ENCODE assay signal across 13 cellular contexts in the genomic region with DNA sequence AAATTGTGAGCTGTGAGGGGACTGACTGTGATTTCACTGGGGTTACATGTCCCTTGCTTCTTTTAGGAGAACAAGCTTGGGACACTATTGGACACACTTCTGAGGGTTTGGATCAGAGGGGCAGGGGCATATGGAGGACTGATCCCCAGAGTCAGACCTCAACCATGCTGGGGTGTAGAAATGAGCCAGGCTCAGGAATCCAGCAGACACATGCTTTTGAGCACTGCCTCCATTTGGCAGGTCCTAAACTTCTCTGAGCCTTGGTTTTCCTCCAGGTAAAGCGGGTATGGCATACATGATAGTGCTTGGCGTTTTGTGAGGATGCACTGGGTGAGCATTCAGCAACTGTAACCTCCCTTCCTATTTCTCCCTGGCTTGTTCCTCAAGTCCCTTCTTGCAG.
DNase-seq lines count a peak whose midpoint lies in the region; ATAC-seq and TF ChIP-seq lines count a peak whose summit lies in the region.
"Had no signal": no experiment of that assay in that cellular context is flagged by ENCODE, and none has a peak within 500 bp of the region (broad histone marks: within the 10 kb centered on the region; RNA-seq: fewer than 3 reads in every experiment).

No MANE protein-coding gene starts in this region.

- H4K5ac ChIP-seq in mesendoderm (ENCODE audit: low read length), result no peak overlapping the region

- no peaks in the 10 kb centered on the region for H3K27me3 Mint-ChIP-seq in chondrocyte (ENCODE audit: low read depth)
- H3K27me3 Mint-ChIP-seq in activated CD4-positive, alpha-beta T cell treated with anti-CD3 and anti-CD28 coated beads for 36 hours, result no peaks in the 10 kb centered on the region

- H3K79me2 ChIP-seq in mesendoderm (ENCODE audit: control insufficient read depth, insufficient read depth, low read length), result no peaks in the 10 kb centered on the region

- H3K9me3 Mint-ChIP-seq in chondrocyte (ENCODE audit: low read depth), result no peaks in the 10 kb centered on the region
- no peaks in the 10 kb centered on the region for H3K9me3 Mint-ChIP-seq in activated CD4-positive, alpha-beta T cell treated with anti-CD3 and anti-CD28 coated beads for 36 hours (ENCODE audit: low read depth)
- H3K9me3 Mint-ChIP-seq: activated B cell treated with CpG ODN at 0.5 μM for 24 hours had no signal

- peak overlapping the region; percentile 38 for H3K56ac ChIP-seq in mesendoderm (ENCODE audit: low read length)

- DNase-seq in chondrocyte (ENCODE audit: low spot score) (no peak), mesendoderm (no peak), testis (no peak), NCI-H146 (lab: John Stamatoyannopoulos, UW) (no peak), omental fat pad (ENCODE audit: low spot score) (no peak)
- no peak for DNase-seq in activated CD4-positive, alpha-beta T cell treated with anti-CD3 and anti-CD28 coated beads for 36 hours
- no peak for DNase-seq in central memory CD4-positive, alpha-beta T cell
- DNase-seq: activated B cell treated with CpG ODN at 0.5 μM for 24 hours, NCI-H2029 treated with DMSO at 0.1 percent for 48 hours, posterior cingulate gyrus had no signal

- H2BK15ac ChIP-seq in mesendoderm (replicated peaks; ENCODE audit: low read depth), result no peak overlapping the region

- H3K4me3 ChIP-seq in HUES64 (ENCODE audit: low read length) (no peak overlapping the region), mesendoderm (ENCODE audit: low read length) (no peak overlapping the region), testis (no peak overlapping the region)
- H3K4me3 ChIP-seq: BLaER1 treated with 17β-estradiol and CSF1 and Interleukin-3, amounts not matched to agents 10 nM and 100 nM; MG63 had no signal

- H3K18ac ChIP-seq in mesendoderm (ENCODE audit: low read length), result no peak overlapping the region

- TF ChIP-seq POLR2A in testis (IDR thresholded peaks at IDR 0.05), result no peak

- H3K9ac ChIP-seq in HUES64 (ENCODE audit: low read depth, low read length) (peak overlapping the region; percentile 4; the same call in 1 of the 2 replicates), mesendoderm (ENCODE audit: low read length) (no peak overlapping the region)
- H3K9ac ChIP-seq: BLaER1 treated with 17β-estradiol and CSF1 and Interleukin-3, amounts not matched to agents 10 nM and 100 nM had no signal

- CTCF ChIA-PET in activated CD4-positive, alpha-beta T cell treated with anti-CD3 and anti-CD28 coated beads for 36 hours (lab: Charles Lee), result interaction anchor here (0.6 kb wide), 1 partner anchor 339 kb away, joined by 4 read pairs; no protein-coding TSS in a partner anchor

- H4K8ac ChIP-seq in mesendoderm (ENCODE audit: low read depth, low read length), result no peak overlapping the region

- H3K79me1 ChIP-seq in mesendoderm (ENCODE audit: low read length), result no peaks in the 10 kb centered on the region

- no peak overlapping the region for H3K4me2 ChIP-seq in mesendoderm (ENCODE audit: low read length)

- intact Hi-C loops in testis (cut with DNase I; ENCODE audit: low total_unique reads), result loop anchor here (10.0 kb wide), 1 partner anchor 82 kb away; no protein-coding TSS in a partner anchor
- intact Hi-C loops in activated CD4-positive, alpha-beta T cell treated with anti-CD3 and anti-CD28 coated beads for 36 hours (cut with DNase I, micrococcal nuclease), result no loop called here

- H3K4me1 ChIP-seq in HUES64 (ENCODE audit: insufficient read depth, low read length) (peaks cover 22% of the 10 kb centered on the region), mesendoderm (ENCODE audit: control insufficient read depth, low read depth, low read length) (peaks cover 6% of the 10 kb centered on the region), testis (peaks cover 21% of the 10 kb centered on the region)

- POLR2A ChIA-PET in activated CD4-positive, alpha-beta T cell treated with anti-CD3 and anti-CD28 coated beads for 36 hours (lab: Charles Lee), result no interaction called here

- H3K4ac ChIP-seq in mesendoderm (ENCODE audit: low read depth, low read length), result no peak overlapping the region

- H2BK120ac ChIP-seq in mesendoderm (ENCODE audit: low read depth, low read length), result no peak overlapping the region

- no peak overlapping the region for H3K23ac ChIP-seq in mesendoderm (ENCODE audit: low read length)

- no peak for ATAC-seq in activated CD4-positive, alpha-beta T cell treated with anti-CD3 and anti-CD28 coated beads for 36 hours
- ATAC-seq in omental fat pad (ENCODE audit: low FRiP score), result no peak

- H3K27me3 ChIP-seq in HUES64 (ENCODE audit: insufficient read depth, low read length), result no peaks in the 10 kb centered on the region
- no peaks in the 10 kb centered on the region for H3K27me3 ChIP-seq in mesendoderm (ENCODE audit: insufficient read depth, low read length, poor library complexity)
- no peaks in the 10 kb centered on the region for H3K27me3 ChIP-seq in testis
- H3K27me3 ChIP-seq: BLaER1 treated with 17β-estradiol and CSF1 and Interleukin-3, amounts not matched to agents 10 nM and 100 nM; MG63 had no signal

- H2AK5ac ChIP-seq in mesendoderm (ENCODE audit: low read length), result peak overlapping the region; percentile 27

- H3K36me3 ChIP-seq in HUES64 (ENCODE audit: insufficient read depth, low read length) (no peaks in the 10 kb centered on the region), mesendoderm (ENCODE audit: control insufficient read depth, insufficient read depth, low read length) (no peaks in the 10 kb centered on the region), testis (ENCODE audit: low read depth, missing control alignments) (no peaks in the 10 kb centered on the region)
- H3K36me3 ChIP-seq: BLaER1 treated with 17β-estradiol and CSF1 and Interleukin-3, amounts not matched to agents 10 nM and 100 nM; MG63 had no signal

- H3K4me3 Mint-ChIP-seq in chondrocyte (ENCODE audit: unreplicated experiment), result no peak overlapping the region
- no peak overlapping the region for H3K4me3 Mint-ChIP-seq in activated CD4-positive, alpha-beta T cell treated with anti-CD3 and anti-CD28 coated beads for 36 hours
- H3K4me3 Mint-ChIP-seq: activated B cell treated with CpG ODN at 0.5 μM for 24 hours had no signal

- H3K9me3 ChIP-seq in HUES64 (ENCODE audit: insufficient read depth, low read depth, low read length) (no peaks in the 10 kb centered on the region), testis (no peaks in the 10 kb centered on the region)
- H3K9me3 ChIP-seq: MG63 had no signal

- peaks cover 29% of the 10 kb centered on the region for H3K4me1 Mint-ChIP-seq in chondrocyte (ENCODE audit: low read depth)
- no peaks in the 10 kb centered on the region for H3K4me1 Mint-ChIP-seq in activated CD4-positive, alpha-beta T cell treated with anti-CD3 and anti-CD28 coated beads for 36 hours
- H3K4me1 Mint-ChIP-seq: activated B cell treated with CpG ODN at 0.5 μM for 24 hours had no signal

- peaks cover 3% of the 10 kb centered on the region for H3K36me3 Mint-ChIP-seq in chondrocyte (ENCODE audit: low read depth)
- no peaks in the 10 kb centered on the region for H3K36me3 Mint-ChIP-seq in activated CD4-positive, alpha-beta T cell treated with anti-CD3 and anti-CD28 coated beads for 36 hours (ENCODE audit: low read depth)

- H3K27ac ChIP-seq in HUES64 (ENCODE audit: low read depth, low read length) (no peak overlapping the region), mesendoderm (ENCODE audit: low read depth, low read length) (no peak overlapping the region), testis (peak overlapping the region; percentile 65 to 78)
- H3K27ac ChIP-seq: BLaER1 treated with 17β-estradiol and CSF1 and Interleukin-3, amounts not matched to agents 10 nM and 100 nM had no signal

- WGBS in HUES64, result 92% methylated on average over 2 of the region's 2 CpGs
- no CpG with 5 or more reads among the region's 2 CpGs for WGBS in mesendoderm (ENCODE audit: extremely low coverage, insufficient coverage, low lambda C conversion rate)
- 79 to 92% methylated on average over 2 of the region's 2 CpGs for WGBS in testis, 2 donors

- H3K27ac Mint-ChIP-seq in chondrocyte (ENCODE audit: unreplicated experiment), result peak overlapping the region; percentile 83
- no peak overlapping the region for H3K27ac Mint-ChIP-seq in activated CD4-positive, alpha-beta T cell treated with anti-CD3 and anti-CD28 coated beads for 36 hours
- H3K27ac Mint-ChIP-seq: activated B cell treated with CpG ODN at 0.5 μM for 24 hours had no signal

- no peak overlapping the region for H2BK5ac ChIP-seq in mesendoderm (ENCODE audit: low read length)

- TF ChIP-seq CTCF in chondrocyte (IDR thresholded peaks at IDR 0.05) (no peak), testis (IDR thresholded peaks at IDR 0.05) (no peak), omental fat pad (IDR thresholded peaks at IDR 0.05) (no peak)

Comparison
In these comparisons a context has a peak if more than half of its experiments do, and no peak if none do; other contexts are left out.
1. H3K27ac ChIP-seq: peak in testis (2 of 2); none in HUES64 (single experiment) and mesendoderm (single experiment).